ENCODE assay signal across 24 cellular contexts in genomic region chr9:103941104-103941503, GRCh38.
"Had no signal": no experiment of that assay in that cellular context is flagged by ENCODE, and none has a peak within 500 bp of the region (broad histone marks: within the 10 kb centered on the region; RNA-seq: fewer than 3 reads in every experiment).

No MANE protein-coding gene starts in this region.

- H3K27me3 ChIP-seq: heart left ventricle, uterus had no signal

- H3K9me3 ChIP-seq: heart left ventricle, uterus had no signal

- DNase-seq: activated CD4-positive, alpha-beta memory T cell treated with anti-CD3 and anti-CD28 coated beads, Interleukin-2, amount 10 ng/mL, durations not matched to agents 7 days and 5 days; activated CD4-positive, alpha-beta T cell treated with anti-CD3 and anti-CD28 coated beads, Interleukin-2, amount 10 ng/mL, durations not matched to agents 24 days and 14 days; activated CD8-positive, alpha-beta memory T cell treated with anti-CD3 and anti-CD28 coated beads, Interleukin-2, amount 10 ng/mL, durations not matched to agents 7 days and 5 days; activated effector memory CD4-positive, alpha-beta T cell treated with anti-CD3 and anti-CD28 coated beads, Interleukin-2, amount 50 U/mL, for 16 hours; activated naive CD4-positive, alpha-beta T cell treated with anti-CD3 and anti-CD28 coated beads, Interleukin-2, amount 10 ng/mL, durations not matched to agents 7 days and 5 days; activated naive CD8-positive, alpha-beta T cell treated with anti-CD3 and anti-CD28 coated beads, Interleukin-2, amount 50 U/mL, for 24 hours; activated T-cell treated with anti-CD3 and anti-CD28 coated beads for 4 hours; cerebellar nuclear complex; heart left ventricle; islet precursor cell; left colon; nucleus accumbens; small intestine; stimulated activated CD4-positive, alpha-beta T cell treated with anti-CD3 and anti-CD28 coated beads, Interleukin-2, amount 100 ng/mL, for 24 hours; stimulated activated CD8-positive, alpha-beta memory T cell treated with anti-CD3 and anti-CD28 coated beads, Interleukin-4, amount 100 ng/mL, for 48 hours; stimulated activated naive B cell treated with anti-CD40 and anti-IgM and Interleukin-4, amounts not matched to agents 10 μg/mL and 1 μg/mL and 100 μg/mL, for 72 hours; trophoblast cell; uterus had no signal

- H3K4me1 ChIP-seq: heart left ventricle, parathyroid adenoma, uterus had no signal

- H2AFZ ChIP-seq: parathyroid adenoma had no signal

- H3K36me3 ChIP-seq: heart left ventricle, uterus had no signal

- H3K36me3 Mint-ChIP-seq: activated CD8-positive, alpha-beta memory T cell treated with anti-CD3 and anti-CD28 coated beads, Interleukin-2, amount 10 ng/mL, durations not matched to agents 7 days and 5 days; activated naive CD4-positive, alpha-beta T cell treated with anti-CD3 and anti-CD28 coated beads, Interleukin-2, amount 10 ng/mL, durations not matched to agents 7 days and 5 days; memory B cell; stimulated activated naive B cell treated with anti-CD40 and anti-IgM and Interleukin-4, amounts not matched to agents 10 μg/mL and 1 μg/mL and 100 μg/mL, for 72 hours had no signal

- H3K27ac Mint-ChIP-seq: activated CD4-positive, alpha-beta memory T cell treated with anti-CD3 and anti-CD28 coated beads, Interleukin-2, amount 10 ng/mL, durations not matched to agents 7 days and 5 days; activated CD4-positive, alpha-beta T cell treated with anti-CD3 and anti-CD28 coated beads, Interleukin-2, amount 10 ng/mL, durations not matched to agents 24 days and 14 days; activated CD8-positive, alpha-beta memory T cell treated with anti-CD3 and anti-CD28 coated beads, Interleukin-2, amount 10 ng/mL, durations not matched to agents 7 days and 5 days; activated naive CD4-positive, alpha-beta T cell treated with anti-CD3 and anti-CD28 coated beads, Interleukin-2, amount 10 ng/mL, durations not matched to agents 7 days and 5 days; activated naive CD8-positive, alpha-beta T cell treated with anti-CD3 and anti-CD28 coated beads, Interleukin-2, amount 50 U/mL, for 24 hours; memory B cell; nephron; stimulated activated naive B cell treated with anti-CD40 and anti-IgM and Interleukin-4, amounts not matched to agents 10 μg/mL and 1 μg/mL and 100 μg/mL, for 72 hours had no signal

- H3K4me1 Mint-ChIP-seq: activated CD4-positive, alpha-beta memory T cell treated with anti-CD3 and anti-CD28 coated beads, Interleukin-2, amount 10 ng/mL, durations not matched to agents 7 days and 5 days; activated CD4-positive, alpha-beta T cell treated with anti-CD3 and anti-CD28 coated beads, Interleukin-2, amount 10 ng/mL, durations not matched to agents 24 days and 14 days; activated CD8-positive, alpha-beta memory T cell treated with anti-CD3 and anti-CD28 coated beads, Interleukin-2, amount 10 ng/mL, durations not matched to agents 7 days and 5 days; activated naive CD4-positive, alpha-beta T cell treated with anti-CD3 and anti-CD28 coated beads, Interleukin-2, amount 10 ng/mL, durations not matched to agents 7 days and 5 days; activated naive CD8-positive, alpha-beta T cell treated with anti-CD3 and anti-CD28 coated beads, Interleukin-2, amount 50 U/mL, for 24 hours; memory B cell; nephron; stimulated activated naive B cell treated with anti-CD40 and anti-IgM and Interleukin-4, amounts not matched to agents 10 μg/mL and 1 μg/mL and 100 μg/mL, for 72 hours had no signal

- H3K79me2 ChIP-seq: parathyroid adenoma had no signal

- H3K27ac ChIP-seq: coronary artery, heart left ventricle, parathyroid adenoma, uterus had no signal

- H3K27me3 Mint-ChIP-seq: activated CD4-positive, alpha-beta memory T cell treated with anti-CD3 and anti-CD28 coated beads, Interleukin-2, amount 10 ng/mL, durations not matched to agents 7 days and 5 days; activated CD4-positive, alpha-beta T cell treated with anti-CD3 and anti-CD28 coated beads, Interleukin-2, amount 10 ng/mL, durations not matched to agents 24 days and 14 days; activated CD8-positive, alpha-beta memory T cell treated with anti-CD3 and anti-CD28 coated beads, Interleukin-2, amount 10 ng/mL, durations not matched to agents 7 days and 5 days; activated naive CD4-positive, alpha-beta T cell treated with anti-CD3 and anti-CD28 coated beads, Interleukin-2, amount 10 ng/mL, durations not matched to agents 7 days and 5 days; activated naive CD8-positive, alpha-beta T cell treated with anti-CD3 and anti-CD28 coated beads, Interleukin-2, amount 50 U/mL, for 24 hours; memory B cell; stimulated activated naive B cell treated with anti-CD40 and anti-IgM and Interleukin-4, amounts not matched to agents 10 μg/mL and 1 μg/mL and 100 μg/mL, for 72 hours had no signal

- H3K9me3 Mint-ChIP-seq: activated CD4-positive, alpha-beta memory T cell treated with anti-CD3 and anti-CD28 coated beads, Interleukin-2, amount 10 ng/mL, durations not matched to agents 7 days and 5 days; activated CD4-positive, alpha-beta T cell treated with anti-CD3 and anti-CD28 coated beads, Interleukin-2, amount 10 ng/mL, durations not matched to agents 24 days and 14 days; activated naive CD4-positive, alpha-beta T cell treated with anti-CD3 and anti-CD28 coated beads, Interleukin-2, amount 10 ng/mL, durations not matched to agents 7 days and 5 days; activated naive CD8-positive, alpha-beta T cell treated with anti-CD3 and anti-CD28 coated beads, Interleukin-2, amount 50 U/mL, for 24 hours; nephron; stimulated activated naive B cell treated with anti-CD40 and anti-IgM and Interleukin-4, amounts not matched to agents 10 μg/mL and 1 μg/mL and 100 μg/mL, for 72 hours had no signal

- H3K9ac ChIP-seq: parathyroid adenoma had no signal

- H3K4me3 Mint-ChIP-seq: activated CD4-positive, alpha-beta memory T cell treated with anti-CD3 and anti-CD28 coated beads, Interleukin-2, amount 10 ng/mL, durations not matched to agents 7 days and 5 days; activated CD4-positive, alpha-beta T cell treated with anti-CD3 and anti-CD28 coated beads, Interleukin-2, amount 10 ng/mL, durations not matched to agents 24 days and 14 days; activated CD8-positive, alpha-beta memory T cell treated with anti-CD3 and anti-CD28 coated beads, Interleukin-2, amount 10 ng/mL, durations not matched to agents 7 days and 5 days; activated naive CD4-positive, alpha-beta T cell treated with anti-CD3 and anti-CD28 coated beads, Interleukin-2, amount 10 ng/mL, durations not matched to agents 7 days and 5 days; activated naive CD8-positive, alpha-beta T cell treated with anti-CD3 and anti-CD28 coated beads, Interleukin-2, amount 50 U/mL, for 24 hours; memory B cell; nephron; stimulated activated naive B cell treated with anti-CD40 and anti-IgM and Interleukin-4, amounts not matched to agents 10 μg/mL and 1 μg/mL and 100 μg/mL, for 72 hours had no signal

- ATAC-seq: activated CD4-positive, CD25-positive, alpha-beta regulatory T cell treated with anti-CD3 and anti-CD28 coated beads, Interleukin-2, amount 50 U/mL, for 24 hours; activated CD8-positive, alpha-beta memory T cell treated with anti-CD3 and anti-CD28 coated beads, Interleukin-2, amount 10 ng/mL, durations not matched to agents 7 days and 5 days; activated naive CD8-positive, alpha-beta T cell treated with anti-CD3 and anti-CD28 coated beads, Interleukin-2, amount 50 U/mL, for 24 hours; heart left ventricle; left colon; sciatic nerve; stimulated activated naive B cell treated with anti-CD40 and anti-IgM and Interleukin-4, amounts not matched to agents 10 μg/mL and 1 μg/mL and 100 μg/mL, for 72 hours had no signal

- H3K4me3 ChIP-seq: coronary artery, heart left ventricle, uterus had no signal
